In genomic region chr1:154186852-154187501, GRCh38 we compare ENCODE assay signal across 16 cellular contexts. TPM values are rescaled to one million over a fixed set of nuclear protein-coding genes. Genes with fewer than 3 reads are reported as not detected.
DNase-seq lines count a peak whose midpoint lies in the region; ATAC-seq and TF ChIP-seq lines count a peak whose summit lies in the region.
"Had no signal": no experiment of that assay in that cellular context is flagged by ENCODE, and none has a peak within 500 bp of the region (broad histone marks: within the 10 kb centered on the region; RNA-seq: fewer than 3 reads in every experiment).

No MANE protein-coding gene starts in this region.

- peaks cover 38% of the 10 kb centered on the region for H3F3A ChIP-seq in neural progenitor cell (ENCODE audit: low read depth)

- WGBS in tibial nerve, 2 donors: 47 to 49% methylated on average over 2 of the region's 2 CpGs

- peak; percentile 25 for DNase-seq in DMS79 (lab: John Stamatoyannopoulos, UW)
- DNase-seq in WTC11 (ENCODE audit: low spot score): no peak
- no peak for DNase-seq in neural progenitor cell (ENCODE audit: low spot score)
- no peak for DNase-seq in tibial nerve (ENCODE audit: low spot score in 2 of 2)
- DNase-seq in NCI-H1048 (lab: John Stamatoyannopoulos, UW): no peak
- no peak for DNase-seq in CD8-positive, alpha-beta T cell
- DNase-seq: DMS 273 treated with DMSO at 0.1 percent for 48 hours, natural killer cell had no signal

- no peak for TF ChIP-seq CTCF in WTC11 (IDR thresholded peaks at IDR 0.05)
- no peak for TF ChIP-seq CTCF in neural progenitor cell (IDR thresholded peaks at IDR 0.05)
- TF ChIP-seq CTCF in tibial nerve (IDR thresholded peaks at IDR 0.05): no peak
- no peak for TF ChIP-seq CTCF in CD8-positive, alpha-beta T cell (IDR thresholded peaks at IDR 0.05)

- H3K9ac ChIP-seq in neural progenitor cell: no peak overlapping the region

- H3K9me3 ChIP-seq in neural progenitor cell (ENCODE audit: low read depth): no peaks in the 10 kb centered on the region
- no peaks in the 10 kb centered on the region for H3K9me3 ChIP-seq in tibial nerve
- no peaks in the 10 kb centered on the region for H3K9me3 ChIP-seq in CD8-positive, alpha-beta T cell (ENCODE audit: low read length)
- H3K9me3 ChIP-seq: gastroesophageal sphincter had no signal

- no peaks in the 10 kb centered on the region for H3K36me3 ChIP-seq in neural progenitor cell
- H3K36me3 ChIP-seq in tibial nerve: no peaks in the 10 kb centered on the region
- no peaks in the 10 kb centered on the region for H3K36me3 ChIP-seq in CD8-positive, alpha-beta T cell (ENCODE audit: insufficient read depth, low read length)
- H3K36me3 ChIP-seq: gastroesophageal sphincter had no signal

- H3K9me3 Mint-ChIP-seq in WTC11: no peaks in the 10 kb centered on the region
- no peaks in the 10 kb centered on the region for H3K9me3 Mint-ChIP-seq in neural progenitor cell
- H3K9me3 Mint-ChIP-seq in CD8-positive, alpha-beta T cell: no peaks in the 10 kb centered on the region
- H3K9me3 Mint-ChIP-seq: activated T-helper 2 cell treated with anti-CD3 and anti-CD28 coated beads, Interferon-gamma antibody, Interleukin-2, Interleukin-4, amounts not matched to agents 10 μg/mL and 5 μg/mL and 100 μg/mL, durations not matched to agents 14 hours and 24 hours and 36 hours; natural killer cell had no signal

- CTCF ChIA-PET in WTC11 (lab: Charles Lee): interaction anchor here (0.7 to 1.1 kb wide), 2 partner anchors 12 to 148 kb away, joined by 3 read pairs; no protein-coding TSS in a partner anchor
- CTCF ChIA-PET in CD8-positive, alpha-beta T cell (lab: Charles Lee): no interaction called here

- H3K27ac Mint-ChIP-seq in WTC11: peak overlapping the region; percentile 96
- H3K27ac Mint-ChIP-seq in neural progenitor cell: no peak overlapping the region
- H3K27ac Mint-ChIP-seq in CD8-positive, alpha-beta T cell: no peak overlapping the region
- H3K27ac Mint-ChIP-seq: activated CD8-positive, alpha-beta T cell treated with anti-CD3 and anti-CD28 coated beads, Interleukin-2, amount 10 ng/mL, durations not matched to agents 7 days and 5 days; activated T-helper 2 cell treated with anti-CD3 and anti-CD28 coated beads, Interferon-gamma antibody, Interleukin-2, Interleukin-4, amounts not matched to agents 10 μg/mL and 5 μg/mL and 100 μg/mL, durations not matched to agents 14 hours and 24 hours and 36 hours; B cell; natural killer cell had no signal

- H3K4me1 ChIP-seq in neural progenitor cell: peaks cover 15% of the 10 kb centered on the region
- H3K4me1 ChIP-seq in tibial nerve: peaks cover 0 to 7% (median 0%) of the 10 kb centered on the region in 4 donors
- H3K4me1 ChIP-seq in CD8-positive, alpha-beta T cell (ENCODE audit: insufficient read depth, low read length): peaks cover 6% of the 10 kb centered on the region

- TF ChIP-seq POLR2A in tibial nerve (IDR thresholded peaks at IDR 0.05): no peak

- H3K4me1 Mint-ChIP-seq in WTC11 (peaks cover 34% of the 10 kb centered on the region), neural progenitor cell (peaks cover 32% of the 10 kb centered on the region)
- H3K4me1 Mint-ChIP-seq in CD8-positive, alpha-beta T cell (ENCODE audit: low read depth): peaks cover 13% of the 10 kb centered on the region

- ATAC-seq in WTC11: no peak
- no peak for ATAC-seq in CD8-positive, alpha-beta T cell
- ATAC-seq: activated CD8-positive, alpha-beta T cell treated with anti-CD3 and anti-CD28 coated beads, Interleukin-2, amount 10 ng/mL, durations not matched to agents 7 days and 5 days; gastroesophageal sphincter; natural killer cell; SK-N-SH treated with all-trans-retinoic acid at 6 μM for 48 hours had no signal

- H3K27ac ChIP-seq in neural progenitor cell: no peak overlapping the region
- no peak overlapping the region for H3K27ac ChIP-seq in tibial nerve
- no peak overlapping the region for H3K27ac ChIP-seq in CD8-positive, alpha-beta T cell (ENCODE audit: low read depth, low read length)
- H3K27ac ChIP-seq: gastroesophageal sphincter, HL-60 had no signal

- POLR2A ChIA-PET in WTC11 (lab: Charles Lee): interaction anchor here (1.0 kb wide), 1 partner anchor 12 kb away, joined by 3 read pairs; no protein-coding TSS in a partner anchor
- POLR2A ChIA-PET in CD8-positive, alpha-beta T cell (lab: Charles Lee): no interaction called here

- no peak overlapping the region for H3K4me3 ChIP-seq in neural progenitor cell
- no peak overlapping the region for H3K4me3 ChIP-seq in tibial nerve
- no peak overlapping the region for H3K4me3 ChIP-seq in CD8-positive, alpha-beta T cell (ENCODE audit: low read depth, low read length)
- H3K4me3 ChIP-seq: gastroesophageal sphincter, lung had no signal

- H3K27me3 Mint-ChIP-seq in WTC11 (ENCODE audit: low read depth): no peaks in the 10 kb centered on the region
- peaks cover 3% of the 10 kb centered on the region for H3K27me3 Mint-ChIP-seq in neural progenitor cell (ENCODE audit: insufficient read depth, low read depth)
- H3K27me3 Mint-ChIP-seq in CD8-positive, alpha-beta T cell (ENCODE audit: low read depth): no peaks in the 10 kb centered on the region

- H3K36me3 Mint-ChIP-seq in WTC11 (peaks cover 4% of the 10 kb centered on the region), neural progenitor cell (peaks cover 4% of the 10 kb centered on the region)
- H3K36me3 Mint-ChIP-seq in CD8-positive, alpha-beta T cell: peaks cover 12% of the 10 kb centered on the region

- TF ChIP-seq EP300 in Ishikawa (IDR thresholded peaks at IDR 0.05; ENCODE audit: borderline replicate concordance) (no peak), tibial nerve (IDR thresholded peaks at IDR 0.05) (no peak)

- peaks cover 9% of the 10 kb centered on the region for H4K20me1 ChIP-seq in neural progenitor cell (ENCODE audit: low read depth)

- H3K4me3 Mint-ChIP-seq in WTC11: peak overlapping the region; percentile 56
- no peak overlapping the region for H3K4me3 Mint-ChIP-seq in neural progenitor cell
- H3K4me3 Mint-ChIP-seq in CD8-positive, alpha-beta T cell: no peak overlapping the region
- H3K4me3 Mint-ChIP-seq: activated CD8-positive, alpha-beta T cell treated with anti-CD3 and anti-CD28 coated beads, Interleukin-2, amount 10 ng/mL, durations not matched to agents 7 days and 5 days; B cell had no signal

- peak overlapping the region; percentile 12 for H2AFZ ChIP-seq in neural progenitor cell (replicated peaks)

- TF ChIP-seq RAD21 in Ishikawa (IDR thresholded peaks at IDR 0.05; ENCODE audit: low read depth): no peak

- peaks cover 9% of the 10 kb centered on the region for H3K79me2 ChIP-seq in neural progenitor cell (ENCODE audit: low read depth)

- no peak overlapping the region for H3K4me2 ChIP-seq in neural progenitor cell

- no peaks in the 10 kb centered on the region for H3K27me3 ChIP-seq in neural progenitor cell
- no peaks in the 10 kb centered on the region for H3K27me3 ChIP-seq in tibial nerve
- no peaks in the 10 kb centered on the region for H3K27me3 ChIP-seq in CD8-positive, alpha-beta T cell (ENCODE audit: insufficient read depth, low read length)
- H3K27me3 ChIP-seq: gastroesophageal sphincter had no signal

- intact Hi-C loops in CD8-positive, alpha-beta T cell (cut with DNase I, micrococcal nuclease): loop anchor here (1.0 to 10.0 kb wide), 3 partner anchors 85 to 368 kb away; partner anchors contain the start of genes HAX1 (in 1 of the 2) and UBE2Q1 (in 1 of the 2)

TF ChIP-seq in WTC11, 78 proteins besides CTCF, POLR2A, EP300 and RAD21:
- no peak for TF ChIP-seq STAT6 (CRISPR knock-in tag; conservative IDR thresholded peaks at IDR 0.05; ENCODE audit: low read depth)
- no peak for TF ChIP-seq HMGA2 (CRISPR knock-in tag; IDR thresholded peaks at IDR 0.05)
- TF ChIP-seq TEAD1 (CRISPR knock-in tag; IDR thresholded peaks at IDR 0.05): 0 out of 2 replicates have a peak, but pooled peaks have one; percentile 9
- TF ChIP-seq MAX (CRISPR knock-in tag; IDR thresholded peaks at IDR 0.05): 0 out of 2 replicates have a peak, but pooled peaks have one; percentile 48

RNA-seq across cellular contexts. Expression of gene TPM3, which starts 4.9 kb away (rescaled TPM):
- total RNA-seq in WTC11 (2021) (496 to 614 TPM (median 504 TPM) in 3 replicates), neural progenitor cell (ENCODE audit: low replicate concordance) (408 and 596 TPM in 2 replicates), tibial nerve (100 to 1,000 TPM; 170 to 251 (median 222) TPM)
- total RNA-seq in CD8-positive, alpha-beta T cell: 100 to 1,000 TPM; 341 to 347 TPM

RNA-seq across cellular contexts. Expression of gene CFAP141, which starts 19.2 kb away (rescaled TPM):
- not detected in 3 replicates for total RNA-seq in WTC11 (2021)
- not detected in 2 replicates for total RNA-seq in neural progenitor cell (ENCODE audit: low replicate concordance)
- not detected for total RNA-seq in tibial nerve
- total RNA-seq in CD8-positive, alpha-beta T cell: not detected
- total RNA-seq: activated CD8-positive, alpha-beta T cell treated with anti-CD3 and anti-CD28 coated beads, Interleukin-2, amount 10 ng/mL, durations not matched to agents 7 days and 5 days; activated T-helper 2 cell treated with anti-CD3 and anti-CD28 coated beads, Interferon-gamma antibody, Interleukin-2, Interleukin-4, amounts not matched to agents 10 μg/mL and 5 μg/mL and 100 μg/mL, durations not matched to agents 14 hours and 24 hours and 36 hours; B cell; gastroesophageal sphincter had no signal

RNA-seq across cellular contexts. Expression of gene NUP210L, which starts 32.1 kb away (rescaled TPM):
- 0.02 to 0.09 TPM in 2 of 3 replicates, not detected in the other for total RNA-seq in WTC11 (2021)
- total RNA-seq in neural progenitor cell (ENCODE audit: low replicate concordance): not detected in 2 replicates
- total RNA-seq in tibial nerve: under 1 TPM in 3 of 4 donors, not detected in 1; under 0.01 to 0.30 (median 0.21) TPM
- under 1 TPM in 1 of 2 experiments, not detected in 1; 0.17 TPM for total RNA-seq in CD8-positive, alpha-beta T cell
- total RNA-seq: gastroesophageal sphincter had no signal

RNA-seq across cellular contexts. Expression of gene UBAP2L, which starts 33.8 kb away (rescaled TPM):
- total RNA-seq in WTC11 (2021): 201 to 205 TPM (median 203 TPM) in 3 replicates
- 135 and 148 TPM in 2 replicates for total RNA-seq in neural progenitor cell (ENCODE audit: low replicate concordance)
- total RNA-seq in tibial nerve: 10 to 100 TPM; 43.5 to 68.2 (median 55.7) TPM
- 100 to 1,000 TPM; 212 to 226 TPM for total RNA-seq in CD8-positive, alpha-beta T cell
